In the genomic region with DNA sequence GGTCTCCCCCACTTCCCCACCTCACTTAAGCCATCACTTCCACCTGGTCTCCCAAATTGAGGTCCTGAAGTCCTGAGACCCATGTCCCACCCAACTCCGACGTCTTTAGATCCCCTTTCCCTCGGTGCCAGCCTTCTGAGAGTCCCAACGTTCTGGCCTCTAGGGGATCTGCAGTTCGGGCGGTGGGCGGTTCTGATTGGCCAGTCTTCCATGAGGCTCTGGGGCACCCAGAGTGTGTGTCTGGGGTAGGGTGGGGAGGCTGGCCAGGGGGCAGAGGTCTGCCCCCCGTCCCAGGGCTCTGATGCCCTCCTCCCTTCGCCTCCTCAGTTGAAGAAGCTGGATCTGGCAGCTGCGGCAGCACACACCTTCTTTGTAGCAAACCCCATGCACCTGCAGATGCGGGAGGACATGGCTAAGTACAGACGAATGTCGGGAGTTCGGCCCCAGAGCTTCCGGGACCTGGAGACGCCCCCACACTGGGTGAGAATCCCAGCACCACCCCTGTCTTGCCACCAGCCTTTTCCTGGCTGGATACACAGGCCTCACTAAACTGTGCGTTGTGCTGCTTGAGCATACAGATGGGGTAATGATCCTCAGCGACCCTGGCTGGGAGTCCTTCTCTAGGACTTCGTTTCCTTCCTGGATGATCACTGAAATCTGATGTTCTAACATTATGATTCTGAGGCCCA, we compare ENCODE assay signal across 8 cellular contexts. TPM values are rescaled to one million over a fixed set of nuclear protein-coding genes. Genes with fewer than 3 reads are reported as not detected.
DNase-seq lines count a peak whose midpoint lies in the region; ATAC-seq and TF ChIP-seq lines count a peak whose summit lies in the region.

No MANE protein-coding gene starts in this region.

- DNase-seq in H9 (peak; percentile 78), fibroblast of the aortic adventitia (ENCODE audit: low read depth) (no peak), epidermal melanocyte (ENCODE audit: insufficient read length, low spot score) (no peak)

- H3K23me2 ChIP-seq in H9 (ENCODE audit: insufficient read length, low read depth, low read length, poor library complexity, severe bottlenecking) = peaks cover 14% of the 10 kb centered on the region

- ATAC-seq in SK-N-SH treated with all-trans-retinoic acid at 6 μM for 48 hours = peak; percentile 47
- no peak for ATAC-seq in GM21576 (IDR thresholded peaks at IDR 0.05; ENCODE audit: unreplicated experiment)
- ATAC-seq in HG02885 (IDR thresholded peaks at IDR 0.05; ENCODE audit: poor library complexity, unreplicated experiment) = no peak
- no peak for ATAC-seq in HG02571 (IDR thresholded peaks at IDR 0.05; ENCODE audit: unreplicated experiment)

- H4K91ac ChIP-seq in H9 (ENCODE audit: insufficient read length, low read depth, low read length) = no peak overlapping the region

- H3K27ac Mint-ChIP-seq in H9 = peak overlapping the region; percentile 83 to 97 (median 97); a peak in 6 of 7 replicates

- no peak overlapping the region for H2BK120ac ChIP-seq in H9 (ENCODE audit: low read depth, low read length, poor library complexity, severe bottlenecking)

- H2AK5ac ChIP-seq in H9 (ENCODE audit: insufficient read length, low read length) = no peak overlapping the region

- H3K9me3 ChIP-seq in H9 (ENCODE audit: control insufficient read depth, low read depth, low read length) = no peaks in the 10 kb centered on the region

- H4K20me1 ChIP-seq in H9 (ENCODE audit: control insufficient read depth, insufficient read depth, insufficient read length) = peaks cover 5% of the 10 kb centered on the region

- TF ChIP-seq CTCF in H9 (conservative IDR thresholded peaks at IDR 0.05) (peak; percentile 33; the same call in 2 of the 3 replicates), fibroblast of the aortic adventitia (IDR thresholded peaks at IDR 0.05; ENCODE audit: insufficient read depth, low read length) (peak; percentile 37)

- H2BK15ac ChIP-seq in H9 (ENCODE audit: low read depth, low read length) = no peak overlapping the region

- H3K4me3 Mint-ChIP-seq in H9 = peak overlapping the region; percentile 97 to 99

- H3K4me1 Mint-ChIP-seq in H9 = peaks cover 26 to 38% of the 10 kb centered on the region in 2 experiments

- no peak overlapping the region for H3T11ph ChIP-seq in H9 (ENCODE audit: low read length)

- no peak overlapping the region for H2BK12ac ChIP-seq in H9 (ENCODE audit: insufficient read length, low read depth, low read length)

- H2AFZ ChIP-seq in H9 (ENCODE audit: low read length) = no peak overlapping the region

- peak overlapping the region; percentile 13 for H3K18ac ChIP-seq in H9 (ENCODE audit: insufficient read length, low read depth, low read length)

- H4K8ac ChIP-seq in H9 (replicated peaks; ENCODE audit: insufficient read length, low read depth, low read length) = no peak overlapping the region

- H3K23ac ChIP-seq in H9 (ENCODE audit: insufficient read length, low read depth, low read length) = no peak overlapping the region

- H3K4me1 ChIP-seq in H9 (ENCODE audit: insufficient read depth, low read length) (peaks cover 3% of the 10 kb centered on the region; the same call in 1 of the 2 replicates), rectal smooth muscle tissue (ENCODE audit: control insufficient read depth, insufficient read depth, low read length) (peaks cover 15% of the 10 kb centered on the region)

- no CpG with 5 or more reads among the region's 19 CpGs for WGBS in H9 (ENCODE audit: extremely low coverage, insufficient read length, low lambda C conversion rate)

- H3K27me3 ChIP-seq in H9 (ENCODE audit: insufficient read depth, low read length) (no peaks in the 10 kb centered on the region), rectal smooth muscle tissue (ENCODE audit: control insufficient read depth, insufficient read depth, low read length) (peaks cover 3% of the 10 kb centered on the region)

- H3K9ac ChIP-seq in H9 (ENCODE audit: extremely low read depth, insufficient read length, low read length) = peak overlapping the region; percentile 61
- no peak overlapping the region for H3K9ac ChIP-seq in rectal smooth muscle tissue (ENCODE audit: low read length)

- H3K79me1 ChIP-seq in H9 (ENCODE audit: insufficient read depth, low read depth, low read length, poor library complexity, severe bottlenecking) = no peaks in the 10 kb centered on the region

- H3K56ac ChIP-seq in H9 (ENCODE audit: insufficient read length, low read depth, low read length) = no peak overlapping the region

- no peaks in the 10 kb centered on the region for H3K9me3 Mint-ChIP-seq in H9

- H3K4me2 ChIP-seq in H9 (ENCODE audit: insufficient read depth, insufficient read length, low read length) = peak overlapping the region; percentile 80

- no peak overlapping the region for H3K4ac ChIP-seq in H9 (ENCODE audit: low read depth, low read length)

- H2BK20ac ChIP-seq in H9 (ENCODE audit: low read depth, low read length, poor library complexity, severe bottlenecking) = no peak overlapping the region

- peak overlapping the region; percentile 44; the same call in 1 of the 2 replicates for H3K14ac ChIP-seq in H9 (ENCODE audit: insufficient read depth, low read length)

- H3K27me3 Mint-ChIP-seq in H9 (ENCODE audit: low read depth) = peaks cover 10% of the 10 kb centered on the region

- H3K36me3 Mint-ChIP-seq in H9 (ENCODE audit: insufficient read depth in 1 of 3, low read depth in 3 of 3) = peaks cover 33 to 46% (median 46%) of the 10 kb centered on the region in 3 experiments

- peaks cover 2% of the 10 kb centered on the region; the same call in 1 of the 2 replicates for H3K79me2 ChIP-seq in H9 (ENCODE audit: insufficient read depth, low read length)

- H4K5ac ChIP-seq in H9 (ENCODE audit: insufficient read length, low read depth, low read length) = no peak overlapping the region

- no peak overlapping the region for H3K27ac ChIP-seq in H9 (ENCODE audit: insufficient read length, low read depth, low read length)
- peak overlapping the region; percentile 82 for H3K27ac ChIP-seq in rectal smooth muscle tissue (ENCODE audit: low read depth, low read length)

- H3K4me3 ChIP-seq in fibroblast of the aortic adventitia (ENCODE audit: low read depth, low read length) (peak overlapping the region; percentile 85), rectal smooth muscle tissue (ENCODE audit: low read length) (peak overlapping the region; percentile 87)

- no peaks in the 10 kb centered on the region for H3K36me3 ChIP-seq in rectal smooth muscle tissue (ENCODE audit: control insufficient read depth, insufficient read depth, low read length)

- H2BK5ac ChIP-seq in H9 (ENCODE audit: insufficient read length, low read length) = no peak overlapping the region

TF ChIP-seq in SK-N-SH treated with all-trans-retinoic acid at 6 μM for 48 hours, 23 proteins besides CTCF, POLR2A, EP300 and RAD21 (continues in another document):
- TF ChIP-seq ZNF8 (CRISPR knock-in tag; IDR thresholded peaks at IDR 0.05) = no peak
- no peak for TF ChIP-seq CSDC2 (CRISPR knock-in tag; IDR thresholded peaks at IDR 0.05)
- no peak for TF ChIP-seq OSR1 (CRISPR knock-in tag; IDR thresholded peaks at IDR 0.05)
- TF ChIP-seq GLIS3 (CRISPR knock-in tag; IDR thresholded peaks at IDR 0.05) = no peak
- no peak for TF ChIP-seq ISL1 (CRISPR knock-in tag; IDR thresholded peaks at IDR 0.05)
- TF ChIP-seq, protein P1, sequence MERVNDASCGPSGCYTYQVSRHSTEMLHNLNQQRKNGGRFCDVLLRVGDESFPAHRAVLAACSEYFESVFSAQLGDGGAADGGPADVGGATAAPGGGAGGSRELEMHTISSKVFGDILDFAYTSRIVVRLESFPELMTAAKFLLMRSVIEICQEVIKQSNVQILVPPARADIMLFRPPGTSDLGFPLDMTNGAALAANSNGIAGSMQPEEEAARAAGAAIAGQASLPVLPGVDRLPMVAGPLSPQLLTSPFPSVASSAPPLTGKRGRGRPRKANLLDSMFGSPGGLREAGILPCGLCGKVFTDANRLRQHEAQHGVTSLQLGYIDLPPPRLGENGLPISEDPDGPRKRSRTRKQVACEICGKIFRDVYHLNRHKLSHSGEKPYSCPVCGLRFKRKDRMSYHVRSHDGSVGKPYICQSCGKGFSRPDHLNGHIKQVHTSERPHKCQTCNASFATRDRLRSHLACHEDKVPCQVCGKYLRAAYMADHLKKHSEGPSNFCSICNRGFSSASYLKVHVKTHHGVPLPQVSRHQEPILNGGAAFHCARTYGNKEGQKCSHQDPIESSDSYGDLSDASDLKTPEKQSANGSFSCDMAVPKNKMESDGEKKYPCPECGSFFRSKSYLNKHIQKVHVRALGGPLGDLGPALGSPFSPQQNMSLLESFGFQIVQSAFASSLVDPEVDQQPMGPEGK (CRISPR knock-in tag; IDR thresholded peaks at IDR 0.05; ENCODE audit: borderline replicate concordance) = no peak
- no peak for TF ChIP-seq PPARA (CRISPR knock-in tag; IDR thresholded peaks at IDR 0.05; ENCODE audit: borderline replicate concordance)
- TF ChIP-seq ARNTL (CRISPR knock-in tag; IDR thresholded peaks at IDR 0.05; ENCODE audit: borderline replicate concordance, low read depth) = no peak
- no peak for TF ChIP-seq ZNF70 (CRISPR knock-in tag; IDR thresholded peaks at IDR 0.05)
- TF ChIP-seq RARB (CRISPR knock-in tag; IDR thresholded peaks at IDR 0.05) = no peak
- TF ChIP-seq SNAI2 (CRISPR knock-in tag; IDR thresholded peaks at IDR 0.05) = no peak
- TF ChIP-seq BACH2 (CRISPR knock-in tag; IDR thresholded peaks at IDR 0.05; ENCODE audit: borderline replicate concordance) = no peak
- TF ChIP-seq ZC3H10 (CRISPR knock-in tag; IDR thresholded peaks at IDR 0.05) = no peak
- TF ChIP-seq, protein P2, sequence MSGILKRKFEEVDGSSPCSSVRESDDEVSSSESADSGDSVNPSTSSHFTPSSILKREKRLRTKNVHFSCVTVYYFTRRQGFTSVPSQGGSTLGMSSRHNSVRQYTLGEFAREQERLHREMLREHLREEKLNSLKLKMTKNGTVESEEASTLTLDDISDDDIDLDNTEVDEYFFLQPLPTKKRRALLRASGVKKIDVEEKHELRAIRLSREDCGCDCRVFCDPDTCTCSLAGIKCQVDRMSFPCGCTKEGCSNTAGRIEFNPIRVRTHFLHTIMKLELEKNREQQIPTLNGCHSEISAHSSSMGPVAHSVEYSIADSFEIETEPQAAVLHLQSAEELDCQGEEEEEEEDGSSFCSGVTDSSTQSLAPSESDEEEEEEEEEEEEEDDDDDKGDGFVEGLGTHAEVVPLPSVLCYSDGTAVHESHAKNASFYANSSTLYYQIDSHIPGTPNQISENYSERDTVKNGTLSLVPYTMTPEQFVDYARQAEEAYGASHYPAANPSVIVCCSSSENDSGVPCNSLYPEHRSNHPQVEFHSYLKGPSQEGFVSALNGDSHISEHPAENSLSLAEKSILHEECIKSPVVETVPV (CRISPR knock-in tag; IDR thresholded peaks at IDR 0.05) = no peak

RNA-seq across cellular contexts. Expression of a gene that starts 1.5 kb away (rescaled TPM):
- total RNA-seq in H9 (2021) (55.0 and 60.2 TPM in 2 replicates), fibroblast of the aortic adventitia (ENCODE audit: low replicate concordance) (53.9 and 188 TPM in 2 replicates)

RNA-seq across cellular contexts. Expression of a gene that starts 8.1 kb away (rescaled TPM):
- total RNA-seq in H9 (2021) (4.6 and 6.1 TPM in 2 replicates), fibroblast of the aortic adventitia (ENCODE audit: low replicate concordance) (2.6 and 3.5 TPM in 2 replicates)

RNA-seq across cellular contexts. Expression of a gene that starts 11.0 kb away (rescaled TPM):
- total RNA-seq in H9 (2021) (17.3 and 20.0 TPM in 2 replicates), fibroblast of the aortic adventitia (ENCODE audit: low replicate concordance) (3.4 TPM in 2 replicates)

RNA-seq across cellular contexts. Expression of a gene that starts 21.4 kb away (rescaled TPM):
- total RNA-seq in H9 (2021) (45.1 and 48.6 TPM in 2 replicates), fibroblast of the aortic adventitia (ENCODE audit: low replicate concordance) (23.5 TPM in 1 of 2 replicates, not detected in the other)

RNA-seq across cellular contexts. Expression of a gene that starts 22.3 kb away (rescaled TPM):
- total RNA-seq in H9 (2021) = 143 and 144 TPM in 2 replicates
- total RNA-seq in fibroblast of the aortic adventitia (ENCODE audit: low replicate concordance) = 84.0 and 140 TPM in 2 replicates
